ENCODE assay signal across 2 cellular contexts in the genomic region with DNA sequence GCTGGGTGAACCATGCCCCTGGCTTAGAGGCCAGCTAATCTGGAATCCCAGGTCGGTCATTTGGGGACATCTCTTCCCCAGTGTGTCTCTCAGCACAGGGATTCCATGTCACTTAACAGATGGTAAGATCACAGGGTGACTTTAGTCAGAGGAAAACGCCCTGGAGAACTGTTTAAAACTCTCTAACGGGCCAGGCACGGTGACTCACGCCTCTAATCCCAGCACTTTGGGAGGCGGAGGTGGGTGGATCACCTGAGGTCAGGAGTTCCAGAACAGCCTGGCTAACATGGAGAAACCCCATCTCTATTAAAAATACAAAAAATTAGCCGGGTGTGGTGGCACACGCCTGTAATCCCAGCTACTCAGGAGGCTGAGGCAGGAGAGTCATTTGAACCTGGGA.
TF ChIP-seq lines count a peak whose summit lies in the region.
"Not testable (repeated sequence)": the region's sequence is repeated elsewhere in the genome, so short reads cannot be mapped to it uniquely, and the experiment has no call there.

No MANE protein-coding gene starts in this region.

TF ChIP-seq in HEK293, 187 proteins besides CTCF, POLR2A, EP300 and RAD21:
- TF ChIP-seq KLF1 (tag by site-specific recombination; IDR thresholded peaks at IDR 0.05) (peak; percentile 97), EGR2 (tag by site-specific recombination; IDR thresholded peaks at IDR 0.05; ENCODE audit: low read depth) (peak; percentile 33; the same call in 1 of the 2 replicates)

TF ChIP-seq in K562, 482 proteins besides CTCF, POLR2A, EP300 and RAD21:
- peak; percentile 19; the same call in 1 of the 2 replicates for TF ChIP-seq EGR1 (conservative IDR thresholded peaks at IDR 0.05)
- peak; percentile 23; the same call in 1 of the 2 replicates for TF ChIP-seq FOSL1 (tag; conservative IDR thresholded peaks at IDR 0.05)
- TF ChIP-seq, protein P1, sequence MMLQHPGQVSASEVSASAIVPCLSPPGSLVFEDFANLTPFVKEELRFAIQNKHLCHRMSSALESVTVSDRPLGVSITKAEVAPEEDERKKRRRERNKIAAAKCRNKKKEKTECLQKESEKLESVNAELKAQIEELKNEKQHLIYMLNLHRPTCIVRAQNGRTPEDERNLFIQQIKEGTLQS (IDR thresholded peaks at IDR 0.05) = peak; percentile 17; the same call in 1 of the 2 replicates
- TF ChIP-seq, protein P1 (CRISPR knock-in tag; conservative IDR thresholded peaks at IDR 0.05) = not testable (repeated sequence)
